Comparison of ENCODE assay signal across 2 cellular contexts in genomic region chr3:195638456-195638855, GRCh38. TPM values are rescaled to one million over a fixed set of nuclear protein-coding genes. Genes with fewer than 3 reads are reported as not detected.
"Had no signal": no experiment of that assay in that cellular context is flagged by ENCODE, and none has a peak within 500 bp of the region (broad histone marks: within the 10 kb centered on the region; RNA-seq: fewer than 3 reads in every experiment).

No MANE protein-coding gene starts in this region.

RNA-seq across cellular contexts. Expression of gene APOD, which starts 54.7 kb away (rescaled TPM):
- total RNA-seq: kidney epithelial cell, mononuclear cell had no signal
